15 cellular contexts compared by ENCODE assay signal in the genomic region with DNA sequence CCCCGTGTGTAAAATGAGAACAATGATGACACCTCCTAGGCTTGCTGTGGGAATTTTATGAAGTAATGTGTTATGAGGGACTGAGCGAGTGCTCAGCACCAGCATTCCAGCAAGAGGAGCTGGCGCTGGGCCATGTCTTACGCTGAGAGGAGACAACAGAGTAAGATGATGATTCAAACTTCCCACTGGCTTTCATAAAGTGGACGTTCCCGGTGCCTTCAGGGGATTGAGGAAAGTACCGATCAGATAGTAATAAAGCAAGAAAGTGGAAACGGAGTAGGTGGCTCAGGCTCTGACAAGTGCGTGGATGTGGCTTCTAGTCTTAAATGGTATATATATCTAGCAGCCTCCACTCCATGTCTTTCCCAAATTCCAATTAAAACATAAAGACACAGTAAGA. TPM values are rescaled to one million over a fixed set of nuclear protein-coding genes. Genes with fewer than 3 reads are reported as not detected.
DNase-seq lines count a peak whose midpoint lies in the region; ATAC-seq and TF ChIP-seq lines count a peak whose summit lies in the region.
"Had no signal": no experiment of that assay in that cellular context is flagged by ENCODE, and none has a peak within 500 bp of the region (broad histone marks: within the 10 kb centered on the region; RNA-seq: fewer than 3 reads in every experiment).

No MANE protein-coding gene starts in this region.

- WGBS in ovary, 3 donors, result 53 to 70% (median 65%) methylated on average over 9 of the region's 9 CpGs
- 75 to 83% (median 81%) methylated on average over 9 of the region's 9 CpGs for WGBS in stomach, 5 donors

- TF ChIP-seq CTCF in A673 (conservative IDR thresholded peaks at IDR 0.05; ENCODE audit: low read depth, low read length) (no peak), brain microvascular endothelial cell (IDR thresholded peaks at IDR 0.05; ENCODE audit: low read depth, low read length, missing control alignments) (no peak), ovary (IDR thresholded peaks at IDR 0.05) (no peak), stomach (IDR thresholded peaks at IDR 0.05) (no peak)

- TF ChIP-seq POLR2A in ovary (IDR thresholded peaks at IDR 0.05) (no peak), stomach (IDR thresholded peaks at IDR 0.05) (no peak)

- H3K9me3 ChIP-seq in A673 (ENCODE audit: low read depth, low read length, poor library complexity, severe bottlenecking) (no peaks in the 10 kb centered on the region), ovary (no peaks in the 10 kb centered on the region), stomach (peaks cover 0 to 3% (median under 1%) of the 10 kb centered on the region in 4 donors)

- H3K36me3 ChIP-seq in A673 (ENCODE audit: insufficient read depth, low read length, poor library complexity, severe bottlenecking) (no peaks in the 10 kb centered on the region), brain microvascular endothelial cell (replicated peaks) (no peaks in the 10 kb centered on the region), ovary (no peaks in the 10 kb centered on the region), stomach (no peaks in the 10 kb centered on the region)
- H3K36me3 ChIP-seq: tibial nerve had no signal

- ATAC-seq in GM21423 (IDR thresholded peaks at IDR 0.05; ENCODE audit: unreplicated experiment), result no peak

- peak; percentile 32 for DNase-seq in A673 (ENCODE audit: low spot score)
- DNase-seq in LHCN-M2 (ENCODE audit: low read depth), result peak; percentile 30
- DNase-seq in brain microvascular endothelial cell, result peak; percentile 61
- DNase-seq in kidney tubule cell (ENCODE audit: low spot score), result peak; percentile 63
- no peak for DNase-seq in SK-N-DZ (ENCODE audit: low spot score)
- DNase-seq in ovary, result no peak
- no peak for DNase-seq in stomach
- DNase-seq: activated CD4-positive, alpha-beta T cell treated with anti-CD3 and anti-CD28 coated beads, Interleukin-2, amount 50 U/mL, for 48 hours; activated T-cell treated with anti-CD3 and anti-CD28 coated beads, Interleukin-2, amount 50 U/mL, for 48 hours; immature natural killer cell; NCI-H1417 treated with DMSO at 0.1 percent for 48 hours had no signal

- BruUV-seq in A673 (replicated peaks; lab: Mats Ljungman, UMichigan), result no TSS peak

- H3K4me3 ChIP-seq in A673 (ENCODE audit: low read depth, low read length, poor library complexity, severe bottlenecking), result no peak overlapping the region
- no peak overlapping the region for H3K4me3 ChIP-seq in brain microvascular endothelial cell (ENCODE audit: low read depth, low read length)
- no peak overlapping the region for H3K4me3 ChIP-seq in ovary
- H3K4me3 ChIP-seq in stomach, result no peak overlapping the region
- H3K4me3 ChIP-seq: SK-N-MC, skin epidermis, tibial nerve had no signal

- H3K27ac ChIP-seq in A673 (ENCODE audit: low read depth, low read length, poor library complexity, severe bottlenecking) (no peak overlapping the region), brain microvascular endothelial cell (no peak overlapping the region), ovary (no peak overlapping the region), stomach (no peak overlapping the region)
- H3K27ac ChIP-seq: SK-N-MC, skin epidermis, tibial nerve had no signal

- CTCF ChIA-PET in A673 (lab: Charles Lee), result no interaction called here

- POLR2A ChIA-PET in A673 (lab: Charles Lee; ENCODE audit: low non-redundant PET), result no interaction called here

- H3K4me1 ChIP-seq in A673 (ENCODE audit: insufficient read depth, low read length, poor library complexity, severe bottlenecking) (no peaks in the 10 kb centered on the region), ovary (ENCODE audit: insufficient read depth) (no peaks in the 10 kb centered on the region), stomach (no peaks in the 10 kb centered on the region)
- H3K4me1 ChIP-seq: tibial nerve had no signal

- intact Hi-C loops in A673 (cut with micrococcal nuclease; ENCODE audit: unreplicated experiment) (loop anchor here (10.0 kb wide), 1 partner anchor 54 kb away; a partner anchor contains a TSS), ovary (cut with DNase I) (no loop called here), stomach (cut with DNase I; ENCODE audit: low total_unique reads) (no loop called here)

- H3K27me3 ChIP-seq in A673 (replicated peaks; ENCODE audit: insufficient read depth, low read depth, low read length, poor library complexity) (peaks cover 49% of the 10 kb centered on the region), brain microvascular endothelial cell (replicated peaks) (no peaks in the 10 kb centered on the region), ovary (no peaks in the 10 kb centered on the region), stomach (peaks cover 0 to 44% (median 0%) of the 10 kb centered on the region in 3 donors)

- no peak for TF ChIP-seq EP300 in ovary (IDR thresholded peaks at IDR 0.05)
- no peak for TF ChIP-seq EP300 in stomach (IDR thresholded peaks at IDR 0.05)

- in situ Hi-C loops in brain microvascular endothelial cell (cut with HindIII; ENCODE audit: low pct_ligation_motif_present, low sequenced_read_pairs), result no loop called here

RNA-seq across cellular contexts. Expression of a gene that starts 23.8 kb away (rescaled TPM):
- total RNA-seq in A673 (2021) (not detected in 2 replicates), LHCN-M2 (2014; rRNA removed) (not detected in 2 replicates), ovary (under 1 TPM in 4 of 7 donors, not detected in 3; 0.20 to 0.69 (median 0.50) TPM), stomach (100 to 1,000 TPM in 1 of 5 donors, 1 to 10 TPM in 3, not detected in 1; 1.2 to 212 (median 2.3) TPM)
- not detected for polyA plus RNA-seq in LHCN-M2 (2012)
- polyA plus RNA-seq in SK-N-DZ (2014; cell fraction: cytosol; rRNA removed), result 9.8 and 10.8 TPM in 2 replicates
- polyA plus RNA-seq in SK-N-DZ (2014; cell fraction: nucleus; rRNA removed), result 49.7 and 66.3 TPM in 2 replicates
- polyA plus RNA-seq in ovary (under 1 TPM; 0.02 to 0.05 TPM), stomach (1 to 10 TPM in 1 of 3 donors, under 1 TPM in 2; 0.18 to 2.1 (median 0.31) TPM)
- polyA plus RNA-seq: immature natural killer cell had no signal

RNA-seq across cellular contexts. Expression of a gene that starts 48.8 kb away (rescaled TPM):
- total RNA-seq in A673 (2021) (64.7 and 67.4 TPM in 2 replicates), LHCN-M2 (2014; rRNA removed) (45.3 and 47.6 TPM in 2 replicates), ovary (1 to 10 TPM in 2 of 7 donors, under 1 TPM in 5; 0.11 to 1.3 (median 0.42) TPM), stomach (1 to 10 TPM in 2 of 5 donors, under 1 TPM in 1, not detected in 2; 0.89 to 3.6 (median 2.4) TPM)
- 35.8 TPM for polyA plus RNA-seq in LHCN-M2 (2012)
- 43.5 and 45.3 TPM in 2 replicates for polyA plus RNA-seq in SK-N-DZ (2014; cell fraction: cytosol; rRNA removed)
- 24.1 and 27.4 TPM in 2 replicates for polyA plus RNA-seq in SK-N-DZ (2014; cell fraction: nucleus; rRNA removed)
- polyA plus RNA-seq in ovary (1 to 10 TPM in 1 of 2 donors, under 1 TPM in 1; 0.84 to 1.9 TPM), stomach (1 to 10 TPM; 2.9 to 5.5 (median 3.1) TPM)

RNA-seq across cellular contexts. Expression of a gene that starts 52.5 kb away (rescaled TPM):
- 5.9 and 7.3 TPM in 2 replicates for total RNA-seq in A673 (2021)
- total RNA-seq in LHCN-M2 (2014; rRNA removed), result 2.5 and 2.9 TPM in 2 replicates
- polyA plus RNA-seq in LHCN-M2 (2012), result 2.0 TPM
- 46.5 and 47.0 TPM in 2 replicates for polyA plus RNA-seq in SK-N-DZ (2014; cell fraction: cytosol; rRNA removed)
- polyA plus RNA-seq in SK-N-DZ (2014; cell fraction: nucleus; rRNA removed), result 20.9 and 24.7 TPM in 2 replicates
- total RNA-seq in ovary, result 1 to 10 TPM in 5 of 7 donors, under 1 TPM in 1, not detected in 1; 0.66 to 2.2 (median 1.7) TPM
- 1 to 10 TPM in 1 of 2 donors, under 1 TPM in 1; 0.99 to 3.7 TPM for polyA plus RNA-seq in ovary
- total RNA-seq in stomach, result 1 to 10 TPM in 4 of 5 donors, not detected in 1; 1.8 to 5.8 (median 3.8) TPM
- polyA plus RNA-seq in stomach, result 1 to 10 TPM; 1.4 to 3.6 (median 2.2) TPM

Comparison
In these comparisons a context has a peak if more than half of its experiments do, and no peak if none do; other contexts are left out.
1. DNase-seq: peak in A673 (single experiment), LHCN-M2 (single experiment), brain microvascular endothelial cell (single experiment) and kidney tubule cell (single experiment); none in SK-N-DZ (single experiment), ovary (0 of 5) and stomach (single experiment).
2. RNA of a gene that starts 48.8 kb away (total RNA-seq): 64.7 to 67.4 TPM in A673 and 45.3 to 47.6 TPM in LHCN-M2; 0.89 to 3.6 TPM in stomach and 0.11 to 1.3 TPM in ovary; every median in the first group is over 10 times any median in the second.